In genomic region chr2:192183296-192183695, GRCh38 we compare ENCODE assay signal across 34 cellular contexts. TPM values are rescaled to one million over a fixed set of nuclear protein-coding genes. Genes with fewer than 3 reads are reported as not detected.
"Had no signal": no experiment of that assay in that cellular context is flagged by ENCODE, and none has a peak within 500 bp of the region (broad histone marks: within the 10 kb centered on the region; RNA-seq: fewer than 3 reads in every experiment).

No MANE protein-coding gene starts in this region.

- H3K4me1 ChIP-seq: adrenal gland, ascending aorta, breast epithelium had no signal

- H3K27ac ChIP-seq: adrenal gland, ascending aorta, breast epithelium, cardiac muscle cell had no signal

- H3K9me3 ChIP-seq: adrenal gland, ascending aorta, breast epithelium had no signal

- FAIRE-seq: colon, frontal cortex had no signal

- H3K27me3 ChIP-seq: adrenal gland, ascending aorta, breast epithelium had no signal

- H3K36me3 ChIP-seq: adrenal gland, ascending aorta, breast epithelium, cardiac muscle cell had no signal

- DNase-seq: activated CD4-positive, alpha-beta memory T cell treated with anti-CD3 and anti-CD28 coated beads for 36 hours; activated CD4-positive, alpha-beta T cell treated with anti-CD3 and anti-CD28 coated beads for 36 hours; activated CD4-positive, alpha-beta T cell treated with anti-CD3 and anti-CD28 coated beads, Interleukin-2, amount 10 ng/mL, durations not matched to agents 24 days and 14 days; activated CD4-positive, CD25-positive, alpha-beta regulatory T cell; activated CD4-positive, CD25-positive, alpha-beta regulatory T cell treated with anti-CD3 and anti-CD28 coated beads, Interleukin-2, amount 50 U/mL, for 72 hours; activated CD8-positive, alpha-beta memory T cell treated with anti-CD3 and anti-CD28 coated beads, Interleukin-2, amount 10 ng/mL, durations not matched to agents 7 days and 5 days; activated CD8-positive, alpha-beta memory T cell treated with anti-CD3 and anti-CD28 coated beads, Interleukin-2, amount 50 U/mL, for 4 hours; activated CD8-positive, alpha-beta T cell treated with anti-CD3 and anti-CD28 coated beads, Interleukin-2, amount 10 ng/mL, durations not matched to agents 7 days and 5 days; activated effector memory CD4-positive, alpha-beta T cell treated with anti-CD3 and anti-CD28 coated beads, Interleukin-2, amount 50 U/mL, for 16 hours; activated naive CD4-positive, alpha-beta T cell treated with anti-CD3 and anti-CD28 coated beads for 36 hours; activated naive CD8-positive, alpha-beta T cell treated with anti-CD3 and anti-CD28 coated beads for 36 hours; activated naive CD8-positive, alpha-beta T cell treated with anti-CD3 and anti-CD28 coated beads, Interleukin-2, amount 50 U/mL, for 24 hours; activated T-cell treated with anti-CD3 and anti-CD28 coated beads, Interleukin-2, amount 50 U/mL, for 1 hour; activated T-cell treated with anti-CD3 and anti-CD28 coated beads, Interleukin-2, amount 50 U/mL, for 48 hours; adrenal gland; amygdala; cortex of kidney; dermis blood vessel endothelial cell; effector CD8-positive, alpha-beta T cell; endodermal cell; foreskin fibroblast; head of caudate nucleus; T-helper 2 cell had no signal

- ATAC-seq: activated CD4-positive, alpha-beta T cell treated with anti-CD3 and anti-CD28 coated beads for 36 hours; activated CD8-positive, alpha-beta memory T cell treated with anti-CD3 and anti-CD28 coated beads, Interleukin-2, amount 10 ng/mL, durations not matched to agents 7 days and 5 days; activated CD8-positive, alpha-beta T cell treated with anti-CD3 and anti-CD28 coated beads, Interleukin-2, amount 10 ng/mL, durations not matched to agents 7 days and 5 days; activated naive CD8-positive, alpha-beta T cell treated with anti-CD3 and anti-CD28 coated beads, Interleukin-2, amount 50 U/mL, for 24 hours; esophagus mucosa had no signal

- H3K4me3 ChIP-seq: adrenal gland, ascending aorta, breast epithelium, cardiac muscle cell had no signal

RNA-seq across cellular contexts. Expression of gene TMEFF2, which starts 11.4 kb away (rescaled TPM):
- total RNA-seq: activated CD4-positive, alpha-beta memory T cell treated with anti-CD3 and anti-CD28 coated beads for 36 hours; activated CD4-positive, alpha-beta T cell treated with anti-CD3 and anti-CD28 coated beads for 36 hours; activated CD4-positive, alpha-beta T cell treated with anti-CD3 and anti-CD28 coated beads, Interleukin-2, amount 10 ng/mL, durations not matched to agents 24 days and 14 days; activated CD8-positive, alpha-beta memory T cell treated with anti-CD3 and anti-CD28 coated beads for 36 hours; activated CD8-positive, alpha-beta memory T cell treated with anti-CD3 and anti-CD28 coated beads, Interleukin-2, amount 10 ng/mL, durations not matched to agents 7 days and 5 days; activated CD8-positive, alpha-beta T cell treated with anti-CD3 and anti-CD28 coated beads, Interleukin-2, amount 10 ng/mL, durations not matched to agents 7 days and 5 days; activated naive CD4-positive, alpha-beta T cell treated with anti-CD3 and anti-CD28 coated beads for 36 hours; activated naive CD8-positive, alpha-beta T cell treated with anti-CD3 and anti-CD28 coated beads for 36 hours; activated T-helper 1 cell treated with anti-CD3 and anti-CD28 coated beads, Interleukin-12 subunit alpha, Interleukin-12 subunit beta, Interleukin-2, Interleukin-4 antibody, amounts not matched to agents 30 ng/mL and 10 ng/mL and 1 ng/mL, durations not matched to agents 14 hours and 24 hours and 36 hours; activated T-helper 2 cell treated with anti-CD3 and anti-CD28 coated beads, Interferon-gamma antibody, Interleukin-2, Interleukin-4, amounts not matched to agents 10 μg/mL and 5 μg/mL and 100 μg/mL, durations not matched to agents 14 hours and 24 hours and 36 hours; ascending aorta; dermis blood vessel endothelial cell; epithelial cell of proximal tubule; esophagus mucosa; T-helper 1 cell treated with Interleukin-12 subunit alpha and Interleukin-12 subunit beta and Interleukin-4 antibody, amounts not matched to agents 30 ng/mL and 1 ng/mL, for 36 hours had no signal
